In genomic region chr2:184769686-184770085, GRCh38 we compare ENCODE assay signal across 32 cellular contexts.
"Had no signal": no experiment of that assay in that cellular context is flagged by ENCODE, and none has a peak within 500 bp of the region (broad histone marks: within the 10 kb centered on the region; RNA-seq: fewer than 3 reads in every experiment).

No MANE protein-coding gene starts in this region.

- H3K36me3 ChIP-seq: Peyer's patch had no signal

- H3K4me3 Mint-ChIP-seq: activated B cell treated with CpG ODN at 0.5 μM for 24 hours; activated CD4-positive, alpha-beta memory T cell treated with anti-CD3 and anti-CD28 coated beads for 36 hours; activated CD8-positive, alpha-beta memory T cell treated with anti-CD3 and anti-CD28 coated beads, Interleukin-2, amount 10 ng/mL, durations not matched to agents 7 days and 5 days; activated naive CD4-positive, alpha-beta T cell treated with anti-CD3 and anti-CD28 coated beads, Interleukin-2, amount 10 ng/mL, durations not matched to agents 7 days and 5 days; activated naive CD8-positive, alpha-beta T cell treated with anti-CD3 and anti-CD28 coated beads for 36 hours; brain had no signal

- H3K27me3 ChIP-seq: Peyer's patch had no signal

- H3K27ac ChIP-seq: KMS-11, Peyer's patch, VCaP had no signal

- H3K27ac Mint-ChIP-seq: activated B cell treated with CpG ODN at 0.5 μM for 24 hours; activated CD4-positive, alpha-beta memory T cell treated with anti-CD3 and anti-CD28 coated beads for 36 hours; activated CD8-positive, alpha-beta memory T cell treated with anti-CD3 and anti-CD28 coated beads, Interleukin-2, amount 10 ng/mL, durations not matched to agents 7 days and 5 days; activated naive CD4-positive, alpha-beta T cell treated with anti-CD3 and anti-CD28 coated beads, Interleukin-2, amount 10 ng/mL, durations not matched to agents 7 days and 5 days; activated naive CD8-positive, alpha-beta T cell treated with anti-CD3 and anti-CD28 coated beads for 36 hours; brain had no signal

- H3K36me3 Mint-ChIP-seq: activated CD4-positive, alpha-beta memory T cell treated with anti-CD3 and anti-CD28 coated beads for 36 hours; activated CD8-positive, alpha-beta memory T cell treated with anti-CD3 and anti-CD28 coated beads, Interleukin-2, amount 10 ng/mL, durations not matched to agents 7 days and 5 days; activated naive CD4-positive, alpha-beta T cell treated with anti-CD3 and anti-CD28 coated beads, Interleukin-2, amount 10 ng/mL, durations not matched to agents 7 days and 5 days; activated naive CD8-positive, alpha-beta T cell treated with anti-CD3 and anti-CD28 coated beads for 36 hours; brain had no signal

- H3K9me3 ChIP-seq: Peyer's patch had no signal

- H3K9me3 Mint-ChIP-seq: activated B cell treated with CpG ODN at 0.5 μM for 24 hours; activated naive CD4-positive, alpha-beta T cell treated with anti-CD3 and anti-CD28 coated beads, Interleukin-2, amount 10 ng/mL, durations not matched to agents 7 days and 5 days; activated naive CD8-positive, alpha-beta T cell treated with anti-CD3 and anti-CD28 coated beads for 36 hours had no signal

- DNase-seq: activated B cell treated with CpG ODN at 0.5 μM for 24 hours; activated CD4-positive, alpha-beta memory T cell treated with anti-CD3 and anti-CD28 coated beads for 36 hours; activated CD4-positive, alpha-beta T cell treated with anti-CD3 and anti-CD28 coated beads for 4 hours; activated CD4-positive, alpha-beta T cell treated with anti-CD3 and anti-CD28 coated beads, Interleukin-2, amount 50 U/mL, for 1 hour; activated CD4-positive, CD25-positive, alpha-beta regulatory T cell treated with anti-CD3 and anti-CD28 coated beads, Interleukin-2, amount 50 U/mL, for 72 hours; activated CD8-positive, alpha-beta memory T cell treated with anti-CD3 and anti-CD28 coated beads for 24 hours; activated CD8-positive, alpha-beta memory T cell treated with anti-CD3 and anti-CD28 coated beads, Interleukin-2, amount 10 ng/mL, durations not matched to agents 7 days and 5 days; activated CD8-positive, alpha-beta memory T cell treated with anti-CD3 and anti-CD28 coated beads, Interleukin-2, amount 50 U/mL, for 48 hours; activated effector memory CD4-positive, alpha-beta T cell treated with Interleukin-2 at 50 U/mL for 16 hours; activated naive CD4-positive, alpha-beta T cell treated with anti-CD3 and anti-CD28 coated beads, Interleukin-2, amount 10 ng/mL, durations not matched to agents 7 days and 5 days; activated naive CD8-positive, alpha-beta T cell treated with anti-CD3 and anti-CD28 coated beads for 36 hours; activated T-cell treated with anti-CD3 and anti-CD28 coated beads, Interleukin-2, amount 50 U/mL, for 48 hours; caudate nucleus; MM.1S; MV-4-11; NCI-H1092; NCI-H1436 treated with DMSO at 0.1 percent for 48 hours; NCI-H1694 treated with DMSO at 0.1 percent for 48 hours; NCI-H2029; NCI-H345; NCI-H526; NCI-H748 treated with DMSO at 0.1 percent for 48 hours; NK-92 treated with Interleukin-12 subunit alpha and Interleukin-12 subunit beta, amount 100 ng/mL, for 24 hours; Peyer's patch; RPMI8226; SW 1271; T-helper 1 cell; T-helper 2 cell; T-helper 9 cell had no signal

- H3K27me3 Mint-ChIP-seq: activated B cell treated with CpG ODN at 0.5 μM for 24 hours; activated CD4-positive, alpha-beta memory T cell treated with anti-CD3 and anti-CD28 coated beads for 36 hours; activated CD8-positive, alpha-beta memory T cell treated with anti-CD3 and anti-CD28 coated beads, Interleukin-2, amount 10 ng/mL, durations not matched to agents 7 days and 5 days; activated naive CD4-positive, alpha-beta T cell treated with anti-CD3 and anti-CD28 coated beads, Interleukin-2, amount 10 ng/mL, durations not matched to agents 7 days and 5 days; activated naive CD8-positive, alpha-beta T cell treated with anti-CD3 and anti-CD28 coated beads for 36 hours; brain had no signal

- H3K4me1 Mint-ChIP-seq: activated CD8-positive, alpha-beta memory T cell treated with anti-CD3 and anti-CD28 coated beads, Interleukin-2, amount 10 ng/mL, durations not matched to agents 7 days and 5 days; activated naive CD4-positive, alpha-beta T cell treated with anti-CD3 and anti-CD28 coated beads, Interleukin-2, amount 10 ng/mL, durations not matched to agents 7 days and 5 days; activated naive CD8-positive, alpha-beta T cell treated with anti-CD3 and anti-CD28 coated beads for 36 hours had no signal

- H3K4me1 ChIP-seq: Peyer's patch had no signal

- H3K4me3 ChIP-seq: Peyer's patch had no signal
